21 cellular contexts compared by ENCODE assay signal in the genomic region with DNA sequence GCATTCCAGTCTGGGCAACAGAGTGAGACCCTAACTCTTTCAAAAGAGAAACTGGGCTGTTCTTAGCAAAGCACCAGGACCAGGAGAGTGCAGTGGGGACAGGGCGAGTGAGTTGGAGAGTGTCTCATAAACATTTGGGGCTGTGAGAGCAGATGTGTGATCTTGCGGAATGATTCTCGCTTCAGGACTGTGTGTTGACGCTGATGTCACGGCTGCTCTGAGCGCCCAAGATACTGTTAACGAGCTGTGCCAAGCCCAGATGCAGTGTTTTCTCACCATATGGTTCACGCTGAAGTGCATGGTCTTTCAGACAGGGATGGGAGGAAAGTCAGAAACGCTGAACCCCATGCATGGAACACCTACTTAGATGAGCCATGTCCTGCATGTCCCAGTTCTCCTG.
DNase-seq lines count a peak whose midpoint lies in the region; ATAC-seq and TF ChIP-seq lines count a peak whose summit lies in the region.
"Had no signal": no experiment of that assay in that cellular context is flagged by ENCODE, and none has a peak within 500 bp of the region (broad histone marks: within the 10 kb centered on the region; RNA-seq: fewer than 3 reads in every experiment).

No MANE protein-coding gene starts in this region.

- no peak for ATAC-seq in activated CD4-positive, alpha-beta T cell treated with anti-CD3 and anti-CD28 coated beads for 36 hours
- ATAC-seq: A549, GM23338, HCT116 had no signal

- H3K27ac Mint-ChIP-seq in activated CD4-positive, alpha-beta T cell treated with anti-CD3 and anti-CD28 coated beads for 36 hours = no peak overlapping the region
- H3K27ac Mint-ChIP-seq: CD14-positive monocyte; CD4-positive, alpha-beta memory T cell; GM23338; HFFc6 had no signal

- H3K27me3 ChIP-seq in WERI-Rb-1 (ENCODE audit: insufficient read depth, low read depth, severe bottlenecking) = no peaks in the 10 kb centered on the region
- H3K27me3 ChIP-seq: BLaER1 had no signal

- H3K36me3 ChIP-seq in WERI-Rb-1 = no peaks in the 10 kb centered on the region
- H3K36me3 ChIP-seq: BLaER1 had no signal

- no peaks in the 10 kb centered on the region for H3K9me3 Mint-ChIP-seq in activated CD4-positive, alpha-beta T cell treated with anti-CD3 and anti-CD28 coated beads for 36 hours (ENCODE audit: low read depth)
- H3K9me3 Mint-ChIP-seq: CD4-positive, alpha-beta memory T cell had no signal

- H3K4me1 Mint-ChIP-seq in activated CD4-positive, alpha-beta T cell treated with anti-CD3 and anti-CD28 coated beads for 36 hours = no peaks in the 10 kb centered on the region
- H3K4me1 Mint-ChIP-seq: CD14-positive monocyte; CD4-positive, alpha-beta memory T cell had no signal

- H3K27me3 Mint-ChIP-seq in activated CD4-positive, alpha-beta T cell treated with anti-CD3 and anti-CD28 coated beads for 36 hours = peaks cover 13% of the 10 kb centered on the region

- peak; percentile 21 for DNase-seq in NCI-H82 (lab: John Stamatoyannopoulos, UW)
- no peak for DNase-seq in NCI-H82 treated with DMSO at 0.1 percent for 48 hours (lab: John Stamatoyannopoulos, UW; ENCODE audit: unreplicated experiment)
- peak; percentile 22 for DNase-seq in inferior parietal cortex (ENCODE audit: extremely low spot score)
- peak in 8 of 10 donors; percentile 8 to 87 (median 25) for DNase-seq in posterior cingulate gyrus
- DNase-seq in WERI-Rb-1 = no peak
- no peak for DNase-seq in activated CD4-positive, alpha-beta T cell treated with anti-CD3 and anti-CD28 coated beads for 36 hours
- no peak for DNase-seq in foreskin melanocyte
- DNase-seq: AML-193; CD4-positive, alpha-beta memory T cell; DMS153; DMS79; GF-D8; H7; HFFc6; IMR-90 had no signal

- intact Hi-C loops in posterior cingulate gyrus (cut with DNase I) = no loop called here
- intact Hi-C loops in activated CD4-positive, alpha-beta T cell treated with anti-CD3 and anti-CD28 coated beads for 36 hours (cut with DNase I, micrococcal nuclease) = no loop called here

- POLR2A ChIA-PET in activated CD4-positive, alpha-beta T cell treated with anti-CD3 and anti-CD28 coated beads for 36 hours (lab: Charles Lee) = no interaction called here

- no peak overlapping the region for H3K4me3 ChIP-seq in WERI-Rb-1 (ENCODE audit: low read depth, low read length)
- H3K4me3 ChIP-seq: A549, BLaER1, GM23338 had no signal

- H3K36me3 Mint-ChIP-seq in activated CD4-positive, alpha-beta T cell treated with anti-CD3 and anti-CD28 coated beads for 36 hours (ENCODE audit: low read depth) = no peaks in the 10 kb centered on the region
- H3K36me3 Mint-ChIP-seq: CD14-positive monocyte; CD4-positive, alpha-beta memory T cell had no signal

- CTCF ChIA-PET in activated CD4-positive, alpha-beta T cell treated with anti-CD3 and anti-CD28 coated beads for 36 hours (lab: Charles Lee) = no interaction called here

- no peaks in the 10 kb centered on the region for H3K9me3 ChIP-seq in WERI-Rb-1 (ENCODE audit: severe bottlenecking)
- H3K9me3 ChIP-seq: A549, BLaER1 had no signal

- no peak overlapping the region for H3K27ac ChIP-seq in WERI-Rb-1
- H3K27ac ChIP-seq: 22Rv1, A549, BLaER1 had no signal

- no peak for TF ChIP-seq CTCF in WERI-Rb-1 (IDR thresholded peaks at IDR 0.05; ENCODE audit: low read depth, low read length)

- no peak overlapping the region for H3K4me3 Mint-ChIP-seq in activated CD4-positive, alpha-beta T cell treated with anti-CD3 and anti-CD28 coated beads for 36 hours
- H3K4me3 Mint-ChIP-seq: CD14-positive monocyte; CD4-positive, alpha-beta memory T cell; GM23338; HFFc6 had no signal

Comparison
In these comparisons a context has a peak if more than half of its experiments do, and no peak if none do; other contexts are left out.
1. DNase-seq: peak in NCI-H82 (single experiment), inferior parietal cortex (single experiment) and posterior cingulate gyrus (8 of 10); none in NCI-H82 treated with DMSO at 0.1 percent for 48 hours (single experiment), WERI-Rb-1 (single experiment), activated CD4-positive, alpha-beta T cell treated with anti-CD3 and anti-CD28 coated beads for 36 hours (single experiment) and foreskin melanocyte (single experiment).